ENCODE assay signal across 12 cellular contexts in genomic region chr12:31119531-31120211, GRCh38. TPM values are rescaled to one million over a fixed set of nuclear protein-coding genes. Genes with fewer than 3 reads are reported as not detected.
A peak's percentile ranks its signal among the peaks of the same experiment; 100 is the strongest.
DNase-seq lines count a peak whose midpoint lies in the region; ATAC-seq and TF ChIP-seq lines count a peak whose summit lies in the region.
"Had no signal": no experiment of that assay in that cellular context is flagged by ENCODE, and none has a peak within 500 bp of the region (broad histone marks: within the 10 kb centered on the region; RNA-seq: fewer than 3 reads in every experiment).

No MANE protein-coding gene starts in this region.

- no peaks in the 10 kb centered on the region for H3K79me2 ChIP-seq in hepatocyte

- peak overlapping the region; percentile 99 for H3K4me2 ChIP-seq in hepatocyte

- H4K20me1 ChIP-seq in hepatocyte (ENCODE audit: insufficient read depth, poor library complexity, severe bottlenecking): no peaks in the 10 kb centered on the region

- H3K9me3 ChIP-seq in SJCRH30 (replicated peaks) (no peaks in the 10 kb centered on the region), hepatocyte (ENCODE audit: low read depth) (no peaks in the 10 kb centered on the region), psoas muscle (no peaks in the 10 kb centered on the region)

- no peaks in the 10 kb centered on the region for H3K9me2 ChIP-seq in hepatocyte (replicated peaks; ENCODE audit: insufficient read depth)

- WGBS in hepatocyte (ENCODE audit: low lambda C conversion rate, missing lambda C conversion rate): 20% methylated on average over 3 of the region's 38 CpGs
- 6 to 78% (median 34%) methylated on average over 15 to 37 of the region's 38 CpGs for WGBS in psoas muscle, 3 donors

- H3K27me3 ChIP-seq in SJCRH30 (no peaks in the 10 kb centered on the region), hepatocyte (peaks cover 35% of the 10 kb centered on the region), psoas muscle (ENCODE audit: insufficient read depth in 3 of 3, low read length in 2 of 3) (peaks cover 0 to 23% (median 22%) of the 10 kb centered on the region in 3 donors)

- H3K4me3 ChIP-seq in SJCRH30: peak overlapping the region; percentile 67
- no peak overlapping the region for H3K4me3 ChIP-seq in hepatocyte
- peak overlapping the region; percentile 56 for H3K4me3 ChIP-seq in psoas muscle
- H3K4me3 ChIP-seq: lung had no signal

- peak; percentile 7 for DNase-seq in DMS 273 (lab: John Stamatoyannopoulos, UW; ENCODE audit: unreplicated experiment)
- no peak for DNase-seq in DMS 273 treated with DMSO at 0.1 percent for 48 hours (lab: John Stamatoyannopoulos, UW)
- no peak for DNase-seq in SJCRH30
- no peak for DNase-seq in hepatocyte (ENCODE audit: low spot score)
- no peak for DNase-seq in psoas muscle
- DNase-seq in NOMO-1 treated with dmso at 0.1 percent for 144 hours (lab: John Stamatoyannopoulos, UW; ENCODE audit: unreplicated experiment): no peak
- DNase-seq in DMS53 treated with DMSO at 0.1 percent for 48 hours (lab: John Stamatoyannopoulos, UW; ENCODE audit: unreplicated experiment): no peak
- no peak for DNase-seq in nucleus accumbens (lab: John Stamatoyannopoulos, UW)
- DNase-seq: dermis blood vessel endothelial cell, RPMI8226 had no signal

- H3K36me3 ChIP-seq in SJCRH30 (no peaks in the 10 kb centered on the region), hepatocyte (replicated peaks; ENCODE audit: insufficient read depth, low read depth) (no peaks in the 10 kb centered on the region), psoas muscle (ENCODE audit: insufficient read depth in 1 of 2, low read depth in 1 of 2) (no peaks in the 10 kb centered on the region)

- no peak for TF ChIP-seq CTCF in hepatocyte (IDR thresholded peaks at IDR 0.05; ENCODE audit: poor library complexity)
- TF ChIP-seq CTCF in psoas muscle (IDR thresholded peaks at IDR 0.05): no peak

- H3K27ac ChIP-seq in SJCRH30 (no peak overlapping the region), hepatocyte (no peak overlapping the region), psoas muscle (no peak overlapping the region)
- H3K27ac ChIP-seq: 22Rv1 had no signal

- peak in 2 of 4 donors; percentile 20 to 36 for ATAC-seq in psoas muscle

- intact Hi-C loops in psoas muscle (cut with DNase I): loop anchor here in 1 of 2 donors (5.0 kb wide), 1 partner anchor 118 kb away; no protein-coding TSS in a partner anchor

- H2AFZ ChIP-seq in hepatocyte: no peak overlapping the region

- no peaks in the 10 kb centered on the region for H3K4me1 ChIP-seq in SJCRH30
- peaks cover 8% of the 10 kb centered on the region for H3K4me1 ChIP-seq in hepatocyte (ENCODE audit: insufficient read depth)
- peaks cover 9% of the 10 kb centered on the region for H3K4me1 ChIP-seq in psoas muscle

RNA-seq across cellular contexts. Expression of gene DDX11, which starts 46.0 kb away (rescaled TPM):
- 42.4 and 58.7 TPM in 2 replicates for total RNA-seq in SJCRH30 (2014; rRNA removed; shearing (Covaris generic))
- total RNA-seq in hepatocyte: 18.6 and 24.8 TPM in 2 replicates
- polyA plus RNA-seq in hepatocyte: 29.7 and 37.3 TPM in 2 replicates
- 10 to 100 TPM in 3 of 4 donors, 1 to 10 TPM in 1; 4.8 to 19.2 (median 15.9) TPM for total RNA-seq in psoas muscle
- polyA plus RNA-seq in psoas muscle: 1 to 10 TPM; 4.5 to 6.8 (median 6.2) TPM
